Comparison of ENCODE assay signal across 12 cellular contexts in the genomic region with DNA sequence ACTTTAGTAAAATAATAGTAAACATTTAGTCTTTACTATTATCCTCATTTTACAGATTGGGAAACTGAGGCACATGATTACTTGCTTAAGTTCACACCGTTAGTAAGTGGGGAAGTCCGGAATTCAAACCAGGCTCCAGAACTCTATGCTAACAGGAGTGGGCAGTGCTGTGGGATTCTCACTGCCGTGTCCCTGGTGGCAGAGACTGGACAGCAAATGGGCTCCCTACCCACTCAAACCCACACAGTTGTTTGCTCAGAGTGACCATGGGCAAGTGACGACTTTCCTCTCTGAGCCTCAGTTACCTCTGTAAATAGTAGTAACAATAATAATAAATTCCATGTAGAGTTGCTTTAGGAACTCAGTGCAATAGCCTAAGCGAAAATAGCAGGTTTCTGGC. TPM values are rescaled to one million over a fixed set of nuclear protein-coding genes. Genes with fewer than 3 reads are reported as not detected.
DNase-seq lines count a peak whose midpoint lies in the region; TF ChIP-seq lines count a peak whose summit lies in the region.
"Had no signal": no experiment of that assay in that cellular context is flagged by ENCODE, and none has a peak within 500 bp of the region (broad histone marks: within the 10 kb centered on the region; RNA-seq: fewer than 3 reads in every experiment).

No MANE protein-coding gene starts in this region.

- H3K4me1 ChIP-seq in SJCRH30 (peaks cover 20% of the 10 kb centered on the region), osteoblast (ENCODE audit: insufficient read depth, low read length) (peaks cover 31% of the 10 kb centered on the region)

- H3K27ac ChIP-seq in SJCRH30 (peak overlapping the region; percentile 61), osteoblast (ENCODE audit: low read depth, low read length) (peak overlapping the region; percentile 50), WERI-Rb-1 (no peak overlapping the region)
- H3K27ac ChIP-seq: VCaP had no signal

- H3K27me3 Mint-ChIP-seq in Calu3 (ENCODE audit: unreplicated experiment) = no peaks in the 10 kb centered on the region

- peaks cover 18% of the 10 kb centered on the region for H3K36me3 Mint-ChIP-seq in Calu3 (ENCODE audit: insufficient read depth, unreplicated experiment)

- H3K9me3 Mint-ChIP-seq in Calu3 (ENCODE audit: low read depth, unreplicated experiment) = peaks cover 5% of the 10 kb centered on the region

- H4K20me1 ChIP-seq in osteoblast (ENCODE audit: insufficient read depth, low read length) = no peaks in the 10 kb centered on the region

- H3K9me3 ChIP-seq in SJCRH30 (replicated peaks) (no peaks in the 10 kb centered on the region), osteoblast (ENCODE audit: low read depth, low read length) (no peaks in the 10 kb centered on the region), WERI-Rb-1 (ENCODE audit: severe bottlenecking) (no peaks in the 10 kb centered on the region)

- no peaks in the 10 kb centered on the region for H3K36me3 ChIP-seq in SJCRH30
- H3K36me3 ChIP-seq in osteoblast (ENCODE audit: insufficient read depth, low read length) = no peaks in the 10 kb centered on the region
- H3K36me3 ChIP-seq in WERI-Rb-1 = no peaks in the 10 kb centered on the region

- intact Hi-C loops in Calu3 (cut with micrococcal nuclease; ENCODE audit: unreplicated experiment) (loop anchor here (2.0 to 10.0 kb wide), 2 partner anchors 425 to 529 kb away; no protein-coding TSS in a partner anchor), posterior vena cava (cut with DNase I) (loop anchor here (5.0 kb wide), 3 partner anchors 418 to 503 kb away; no protein-coding TSS in a partner anchor)

- DNase-seq in Calu3 (no peak), SJCRH30 (no peak), fibroblast of pulmonary artery (ENCODE audit: low read depth) (no peak), osteoblast (ENCODE audit: insufficient read length, low spot score, missing footprints) (no peak), WERI-Rb-1 (no peak), kidney tubule cell (ENCODE audit: low spot score) (no peak), posterior vena cava (ENCODE audit: low spot score) (no peak), NAMALWA (ENCODE audit: low spot score) (no peak)
- DNase-seq: NCI-H1417 treated with DMSO at 0.1 percent for 48 hours had no signal

- H3K27me3 ChIP-seq in SJCRH30 (no peaks in the 10 kb centered on the region), osteoblast (ENCODE audit: insufficient read depth, low read length) (no peaks in the 10 kb centered on the region), WERI-Rb-1 (ENCODE audit: insufficient read depth, low read depth, severe bottlenecking) (no peaks in the 10 kb centered on the region)

- H3K4me1 Mint-ChIP-seq in Calu3 (ENCODE audit: low read depth, unreplicated experiment) = peaks cover 62% of the 10 kb centered on the region

- no peak for TF ChIP-seq CTCF in Calu3 (IDR thresholded peaks at IDR 0.05; ENCODE audit: unreplicated experiment)
- no peak for TF ChIP-seq CTCF in fibroblast of pulmonary artery (IDR thresholded peaks at IDR 0.05; ENCODE audit: low read length, missing control alignments)
- no peak for TF ChIP-seq CTCF in osteoblast (IDR thresholded peaks at IDR 0.05; ENCODE audit: extremely low read depth, low read depth, low read length)
- TF ChIP-seq CTCF in WERI-Rb-1 (IDR thresholded peaks at IDR 0.05; ENCODE audit: low read depth, low read length) = no peak

- H3K27ac Mint-ChIP-seq in Calu3 (ENCODE audit: unreplicated experiment) = no peak overlapping the region

- no peaks in the 10 kb centered on the region for H3K79me2 ChIP-seq in osteoblast (ENCODE audit: insufficient read depth, low read length)

- H3K4me3 ChIP-seq in SJCRH30 (no peak overlapping the region), fibroblast of pulmonary artery (replicated peaks; ENCODE audit: low read depth, low read length) (peak overlapping the region; percentile 38), osteoblast (ENCODE audit: insufficient read depth, low read length) (peak overlapping the region; percentile 65), WERI-Rb-1 (ENCODE audit: low read depth, low read length) (no peak overlapping the region)
- H3K4me3 ChIP-seq: K562 had no signal

- H3K4me3 Mint-ChIP-seq in Calu3 (ENCODE audit: low read depth, unreplicated experiment) = peak overlapping the region; percentile 27
- H3K4me3 Mint-ChIP-seq: naive B cell had no signal

- CTCF ChIA-PET in Calu3 (lab: Charles Lee) = interaction anchor here (1.3 kb wide), 1 partner anchor 326 kb away, joined by 3 read pairs; no protein-coding TSS in a partner anchor

- peak overlapping the region; percentile 84 for H3K4me2 ChIP-seq in osteoblast (ENCODE audit: insufficient read depth, low read length)

- no TSS peak for BruUV-seq in Calu3 (replicated peaks; lab: Mats Ljungman, UMichigan)

- H2AFZ ChIP-seq in osteoblast (ENCODE audit: low read length) = peak overlapping the region; percentile 74

RNA-seq across cellular contexts. Expression of gene MAIP1, which starts 24.0 kb away (rescaled TPM):
- total RNA-seq in Calu3 (2022) = 27.9 and 30.8 TPM in 2 replicates
- total RNA-seq in SJCRH30 (2014; rRNA removed; shearing (Covaris generic)) = 26.9 and 31.1 TPM in 2 replicates
- total RNA-seq in osteoblast = 26.8 and 33.3 TPM in 2 replicates
- total RNA-seq in posterior vena cava = 10 to 100 TPM; 12.3 to 14.1 TPM

RNA-seq across cellular contexts. Expression of gene TYW5, which starts 24.1 kb away (rescaled TPM):
- total RNA-seq in Calu3 (2022) (12.5 and 14.2 TPM in 2 replicates), osteoblast (7.6 and 8.3 TPM in 2 replicates), posterior vena cava (1 to 10 TPM; 5.7 to 6.0 TPM)
- total RNA-seq in SJCRH30 (2014; rRNA removed; shearing (Covaris generic)) = 9.8 and 11.8 TPM in 2 replicates

Comparison
In these comparisons a context has a peak if more than half of its experiments do, and no peak if none do; other contexts are left out.
1. H3K4me3 ChIP-seq: peak in fibroblast of pulmonary artery (single experiment) and osteoblast (single experiment); none in SJCRH30 (single experiment) and WERI-Rb-1 (single experiment).